Comparison of ENCODE assay signal across 17 cellular contexts in genomic region chr5:141809697-141810096, GRCh38.
"Had no signal": no experiment of that assay in that cellular context is flagged by ENCODE, and none has a peak within 500 bp of the region (broad histone marks: within the 10 kb centered on the region; RNA-seq: fewer than 3 reads in every experiment).

No MANE protein-coding gene starts in this region.

- H3K36me3 Mint-ChIP-seq: immature natural killer cell; memory B cell; natural killer cell treated with Interleukin-12 subunit alpha and Interleukin-12 subunit beta and Interleukin-15 and Interleukin-18, amount 100 ng/mL, for 72 hours; type B pancreatic cell had no signal

- H3K9me3 Mint-ChIP-seq: dendritic cell treated with granulocyte-macrophage colony-stimulating factor and Interleukin-4, amounts not matched to agents 40 ng/mL and 50 ng/mL, for 4 days; memory B cell; natural killer cell treated with Interleukin-12 subunit alpha and Interleukin-12 subunit beta and Interleukin-15 and Interleukin-18, amount 100 ng/mL, for 72 hours; type B pancreatic cell had no signal

- H3K9me3 ChIP-seq: left ventricle myocardium inferior, lower lobe of right lung, prostate gland, right lobe of liver, suprapubic skin, thyroid gland had no signal

- H3K4me1 Mint-ChIP-seq: immature natural killer cell, memory B cell had no signal

- DNase-seq: erythroblast; foreskin keratinocyte; immature natural killer cell; left ventricle myocardium inferior; lower lobe of right lung; midbrain; right lobe of liver; stimulated activated CD4-positive, alpha-beta T cell treated with anti-CD3 and anti-CD28 coated beads, Interleukin-2, amount 100 ng/mL, for 24 hours; stimulated activated naive CD4-positive, alpha-beta T cell treated with Interleukin-2 at 50 U/mL for 16 hours; thyroid gland had no signal

- H3K36me3 ChIP-seq: left ventricle myocardium inferior, lower lobe of right lung, prostate gland, right lobe of liver, suprapubic skin, thyroid gland had no signal

- H3K27ac Mint-ChIP-seq: dendritic cell treated with granulocyte-macrophage colony-stimulating factor and Interleukin-4, amounts not matched to agents 40 ng/mL and 50 ng/mL, for 4 days; immature natural killer cell; memory B cell; natural killer cell treated with Interleukin-12 subunit alpha and Interleukin-12 subunit beta and Interleukin-15 and Interleukin-18, amount 100 ng/mL, for 72 hours; type B pancreatic cell had no signal

- H3K4me1 ChIP-seq: foreskin keratinocyte, prostate gland, right lobe of liver had no signal

- H3K4me3 ChIP-seq: left ventricle myocardium inferior, lower lobe of right lung, prostate gland, right lobe of liver, suprapubic skin, thyroid gland had no signal

- H3K4me3 Mint-ChIP-seq: dendritic cell treated with granulocyte-macrophage colony-stimulating factor and Interleukin-4, amounts not matched to agents 40 ng/mL and 50 ng/mL, for 4 days; immature natural killer cell; memory B cell; natural killer cell treated with Interleukin-12 subunit alpha and Interleukin-12 subunit beta and Interleukin-15 and Interleukin-18, amount 100 ng/mL, for 72 hours; type B pancreatic cell had no signal

- H3K9ac ChIP-seq: parathyroid adenoma had no signal

- H3K27ac ChIP-seq: foreskin keratinocyte, left ventricle myocardium inferior, lower lobe of right lung, parathyroid adenoma, prostate gland, right lobe of liver, suprapubic skin, thyroid gland had no signal

- H3K27me3 ChIP-seq: right lobe of liver, thyroid gland had no signal
